ENCODE assay signal across 8 cellular contexts in genomic region chr3:138114431-138114918, GRCh38. TPM values are rescaled to one million over a fixed set of nuclear protein-coding genes. Genes with fewer than 3 reads are reported as not detected.
DNase-seq lines count a peak whose midpoint lies in the region; TF ChIP-seq lines count a peak whose summit lies in the region.

No MANE protein-coding gene starts in this region.

- TF ChIP-seq CTCF in RWPE1 (conservative IDR thresholded peaks at IDR 0.05; ENCODE audit: low read depth) (no peak), esophagus squamous epithelium (IDR thresholded peaks at IDR 0.05) (no peak)

- peak; percentile 41 for DNase-seq in G401 (ENCODE audit: low spot score)
- no peak for DNase-seq in RWPE1 (ENCODE audit: low spot score)
- DNase-seq in esophagus squamous epithelium (lab: John Stamatoyannopoulos, UW): no peak
- DNase-seq in NOMO-1 treated with dmso at 0.1 percent for 144 hours (lab: John Stamatoyannopoulos, UW; ENCODE audit: unreplicated experiment): no peak
- DNase-seq in UCSD-AML1 (lab: John Stamatoyannopoulos, UW; ENCODE audit: unreplicated experiment): no peak
- DNase-seq in NCI-H2196 treated with DMSO at 0.1 percent for 48 hours (lab: John Stamatoyannopoulos, UW; ENCODE audit: unreplicated experiment): no peak
- DNase-seq in NCI-H187 treated with DMSO at 0.1 percent for 48 hours (lab: John Stamatoyannopoulos, UW): no peak

- POLR2A ChIA-PET in RWPE1 (lab: Yijun Ruan, JAX; ENCODE audit: low non-redundant PET): no interaction called here

- H3K36me3 ChIP-seq in esophagus squamous epithelium: no peaks in the 10 kb centered on the region
- peaks cover 8% of the 10 kb centered on the region for H3K36me3 ChIP-seq in neuron (ENCODE audit: insufficient read depth, low read length)

- H3K9me3 ChIP-seq in esophagus squamous epithelium: no peaks in the 10 kb centered on the region
- H3K9me3 ChIP-seq in neuron (ENCODE audit: low read length): no peaks in the 10 kb centered on the region

- WGBS in esophagus squamous epithelium, 2 donors: 0 to 10% methylated on average over 3 to 9 of the region's 9 CpGs

- H2AFZ ChIP-seq in neuron (ENCODE audit: low read depth, low read length): peak overlapping the region; percentile 84

- TF ChIP-seq POLR2A in esophagus squamous epithelium (IDR thresholded peaks at IDR 0.05): no peak

- H3K4me3 ChIP-seq in esophagus squamous epithelium (peak overlapping the region; percentile 61 to 83 (median 80)), neuron (ENCODE audit: low read length) (peak overlapping the region; percentile 93)

- H3K27ac ChIP-seq in RWPE1: peak overlapping the region; percentile 90
- peak overlapping the region; percentile 82 to 92 (median 88) for H3K27ac ChIP-seq in esophagus squamous epithelium

- intact Hi-C loops in esophagus squamous epithelium (cut with DNase I): no loop called here

- in situ Hi-C loops in G401 (cut with HindIII; ENCODE audit: low sequenced_read_pairs): no loop called here

- CTCF ChIA-PET in RWPE1 (lab: Yijun Ruan, JAX): interaction anchor here (1.3 kb wide), 1 partner anchor 13 kb away, joined by 3 read pairs; no protein-coding TSS in a partner anchor

- H3K4me1 ChIP-seq in esophagus squamous epithelium (peaks cover 0 to 54% (median 16%) of the 10 kb centered on the region in 3 donors), neuron (ENCODE audit: insufficient read depth, low read length) (peaks cover 22% of the 10 kb centered on the region)

- H3K27me3 ChIP-seq in esophagus squamous epithelium (no peaks in the 10 kb centered on the region), neuron (ENCODE audit: insufficient read depth, low read length) (no peaks in the 10 kb centered on the region)

RNA-seq across cellular contexts. Expression of gene DZIP1L, which starts 0.9 kb away (rescaled TPM):
- 16.2 and 17.8 TPM in 2 replicates for total RNA-seq in G401 (2014; rRNA removed; shearing (Covaris generic))
- 10 to 100 TPM in 1 of 4 donors, 1 to 10 TPM in 3; 1.7 to 17.4 (median 5.0) TPM for total RNA-seq in esophagus squamous epithelium

RNA-seq across cellular contexts. Expression of gene A4GNT, which starts 17.7 kb away (rescaled TPM):
- not detected in 2 replicates for total RNA-seq in G401 (2014; rRNA removed; shearing (Covaris generic))
- not detected for total RNA-seq in esophagus squamous epithelium
